In the genomic region with DNA sequence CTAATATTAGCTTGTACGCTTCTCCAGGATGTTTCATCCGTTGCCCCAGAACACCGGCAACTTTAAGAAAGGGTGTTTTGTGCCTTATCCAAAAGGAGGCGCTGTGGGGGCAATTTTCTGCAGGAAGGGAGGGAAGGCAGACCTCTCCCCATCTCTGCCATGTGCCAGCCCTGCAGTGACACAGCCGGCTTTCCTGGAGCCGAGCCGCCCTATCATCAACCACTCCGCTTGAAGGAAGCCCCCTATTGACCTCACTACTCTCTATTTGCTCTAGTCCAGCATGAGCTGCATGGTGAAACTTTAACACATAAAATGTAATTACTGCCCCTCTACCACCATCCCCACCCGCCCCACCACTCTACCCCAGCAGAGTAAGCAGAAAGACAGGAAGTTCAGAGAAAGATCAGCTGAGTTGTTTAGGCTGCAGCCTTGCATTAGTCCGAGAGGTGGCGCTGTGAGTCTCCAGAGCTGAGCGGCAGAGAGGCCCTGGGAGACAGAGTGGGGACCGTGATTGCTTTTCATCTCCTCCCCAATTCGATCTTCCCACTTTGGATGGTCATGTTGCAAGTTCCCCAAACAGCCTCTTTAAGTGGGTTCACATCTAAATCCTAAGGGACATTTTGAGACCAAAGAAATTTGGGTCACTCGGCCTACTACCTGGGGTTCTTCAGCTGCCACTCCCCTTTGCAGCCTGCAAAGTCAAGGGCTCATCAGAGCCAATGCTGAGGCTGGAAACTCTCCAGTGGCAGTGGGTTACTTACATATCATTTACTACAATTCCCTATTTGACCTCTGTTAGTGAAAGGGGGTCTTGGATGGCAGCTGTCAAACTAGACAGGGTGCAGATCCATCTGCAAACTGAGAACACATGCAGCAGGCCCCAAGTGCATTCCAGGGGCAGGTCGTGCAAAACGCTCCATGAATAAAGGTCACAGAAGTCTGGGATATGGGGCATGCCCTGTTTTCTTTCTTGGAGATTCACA, we compare ENCODE assay signal across 9 cellular contexts. TPM values are rescaled to one million over a fixed set of nuclear protein-coding genes. Genes with fewer than 3 reads are reported as not detected.
DNase-seq lines count a peak whose midpoint lies in the region; ATAC-seq lines count a peak whose summit lies in the region.
"Had no signal": no experiment of that assay in that cellular context is flagged by ENCODE, and none has a peak within 500 bp of the region (broad histone marks: within the 10 kb centered on the region; RNA-seq: fewer than 3 reads in every experiment).

No MANE protein-coding gene starts in this region.

- peak in 4 of 5 donors; percentile 14 to 54 (median 30) for DNase-seq in CD8-positive, alpha-beta memory T cell
- peak; percentile 16 for DNase-seq in SK-N-MC (ENCODE audit: low read depth, low spot score)
- DNase-seq in amniotic epithelial cell (ENCODE audit: low read depth): peak; percentile 50
- DNase-seq in left ventricle myocardium superior: peak; percentile 72
- DNase-seq in pulmonary artery endothelial cell (ENCODE audit: low read depth, low spot score): peak; percentile 20

- no peaks in the 10 kb centered on the region for H3K27me3 ChIP-seq in CD8-positive, alpha-beta memory T cell (ENCODE audit: insufficient read depth, low read length, poor library complexity, severe bottlenecking)
- H3K27me3 ChIP-seq in HUES6 (ENCODE audit: control insufficient read depth, insufficient read depth, low read length): no peaks in the 10 kb centered on the region

- no peak overlapping the region for H3K27ac ChIP-seq in CD8-positive, alpha-beta memory T cell (ENCODE audit: low read depth, low read length)
- H3K27ac ChIP-seq in HUES6 (ENCODE audit: low read depth, low read length) (no peak overlapping the region), SK-N-MC (no peak overlapping the region)

- no peak overlapping the region for H3K9ac ChIP-seq in HUES6 (ENCODE audit: low read length)
- no peak overlapping the region for H3K9ac ChIP-seq in SK-N-MC (ENCODE audit: insufficient read length)

- no peaks in the 10 kb centered on the region for H3K9me3 Mint-ChIP-seq in CD8-positive, alpha-beta memory T cell
- H3K9me3 Mint-ChIP-seq: T-helper 1 cell treated with Interleukin-12 subunit alpha and Interleukin-12 subunit beta and Interleukin-4 antibody, amounts not matched to agents 30 μg/mL and 1 μg/mL, for 36 hours had no signal

- H3K27me3 Mint-ChIP-seq in CD8-positive, alpha-beta memory T cell: no peaks in the 10 kb centered on the region

- no peak overlapping the region for H3K4me3 ChIP-seq in CD8-positive, alpha-beta memory T cell (ENCODE audit: low read length)
- H3K4me3 ChIP-seq in HUES6 (ENCODE audit: low read depth, low read length) (peak overlapping the region; percentile 39), SK-N-MC (no peak overlapping the region)

- H3K27ac Mint-ChIP-seq in CD8-positive, alpha-beta memory T cell: peak overlapping the region in 1 of 8 donors; percentile 24
- H3K27ac Mint-ChIP-seq: T-helper 1 cell treated with Interleukin-12 subunit alpha and Interleukin-12 subunit beta and Interleukin-4 antibody, amounts not matched to agents 30 μg/mL and 1 μg/mL, for 36 hours had no signal

- H3K9me3 ChIP-seq in CD8-positive, alpha-beta memory T cell (ENCODE audit: low read length): no peaks in the 10 kb centered on the region
- H3K9me3 ChIP-seq in HUES6 (ENCODE audit: control insufficient read depth, insufficient read depth, low read depth, low read length): no peaks in the 10 kb centered on the region
- no peaks in the 10 kb centered on the region for H3K9me3 ChIP-seq in SK-N-MC (ENCODE audit: low read depth, low read length)

- H3K4me3 Mint-ChIP-seq in CD8-positive, alpha-beta memory T cell: peak overlapping the region in 3 of 7 donors; percentile 30 to 76 (median 34)
- H3K4me3 Mint-ChIP-seq: T-helper 1 cell treated with Interleukin-12 subunit alpha and Interleukin-12 subunit beta and Interleukin-4 antibody, amounts not matched to agents 30 μg/mL and 1 μg/mL, for 36 hours had no signal

- H3K4me1 Mint-ChIP-seq in CD8-positive, alpha-beta memory T cell: peaks cover 2 to 6% (median 4%) of the 10 kb centered on the region in 3 donors

- POLR2A ChIA-PET in CD8-positive, alpha-beta memory T cell (lab: Charles Lee): no interaction called here

- CTCF ChIA-PET in CD8-positive, alpha-beta memory T cell (lab: Charles Lee): interaction anchor here (0.6 to 4.5 kb wide), 5 partner anchors 11 to 316 kb away, joined by 3 to 23 read pairs (median 3); no protein-coding TSS in a partner anchor

- peak; percentile 70 for ATAC-seq in GM19455 (IDR thresholded peaks at IDR 0.05; ENCODE audit: unreplicated experiment)
- ATAC-seq in left ventricle myocardium superior: peak; percentile 82
- no peak for ATAC-seq in HG02970 (IDR thresholded peaks at IDR 0.05; ENCODE audit: low FRiP score, unreplicated experiment)

- H3K36me3 Mint-ChIP-seq in CD8-positive, alpha-beta memory T cell: no peaks in the 10 kb centered on the region

- no peaks in the 10 kb centered on the region for H3K36me3 ChIP-seq in CD8-positive, alpha-beta memory T cell (ENCODE audit: insufficient read depth, low read length)
- H3K36me3 ChIP-seq in HUES6 (ENCODE audit: control insufficient read depth, insufficient read depth, low read length): no peaks in the 10 kb centered on the region
- H3K36me3 ChIP-seq in SK-N-MC (ENCODE audit: insufficient read depth, low read length): no peaks in the 10 kb centered on the region

- no peaks in the 10 kb centered on the region for H3K4me1 ChIP-seq in CD8-positive, alpha-beta memory T cell (ENCODE audit: insufficient read depth, low read length)
- H3K4me1 ChIP-seq in HUES6 (ENCODE audit: control insufficient read depth, insufficient read depth, low read length): peaks cover 12% of the 10 kb centered on the region

- intact Hi-C loops in left ventricle myocardium superior (cut with micrococcal nuclease): loop anchor here (5.0 kb wide), 1 partner anchor 79 kb away; no protein-coding TSS in a partner anchor

RNA-seq across cellular contexts. Expression of gene RAD18, which starts 24.7 kb away (rescaled TPM):
- 10 to 100 TPM; 38.5 to 43.3 TPM for total RNA-seq in CD8-positive, alpha-beta memory T cell
- 8.9 TPM for polyA plus RNA-seq in CD8-positive, alpha-beta memory T cell
- total RNA-seq in left ventricle myocardium superior (8.5 TPM), pulmonary artery endothelial cell (14.3 and 17.9 TPM in 2 replicates)

Comparison
In these comparisons a context has a peak if more than half of its experiments do, and no peak if none do; other contexts are left out.
1. DNase-seq: peak in every context shown above with its lines; median percentile 72 in left ventricle myocardium superior; 50 in amniotic epithelial cell; 30 in CD8-positive, alpha-beta memory T cell; 20 in pulmonary artery endothelial cell; 16 in SK-N-MC.